Comparison of ENCODE assay signal across 14 cellular contexts in genomic region chr7:4706384-4707032, GRCh38. TPM values are rescaled to one million over a fixed set of nuclear protein-coding genes. Genes with fewer than 3 reads are reported as not detected.
DNase-seq lines count a peak whose midpoint lies in the region; ATAC-seq and TF ChIP-seq lines count a peak whose summit lies in the region.
"Had no signal": no experiment of that assay in that cellular context is flagged by ENCODE, and none has a peak within 500 bp of the region (broad histone marks: within the 10 kb centered on the region; RNA-seq: fewer than 3 reads in every experiment).

No MANE protein-coding gene starts in this region.

- peaks cover 14 to 28% of the 10 kb centered on the region in 2 donors for H3K4me1 Mint-ChIP-seq in natural killer cell treated with Interleukin-12 subunit alpha and Interleukin-12 subunit beta and Interleukin-15 and Interleukin-18, amount 100 ng/mL, for 72 hours (ENCODE audit: low read depth in 2 of 2)

- H3K27ac Mint-ChIP-seq in natural killer cell treated with Interleukin-12 subunit alpha and Interleukin-12 subunit beta and Interleukin-15 and Interleukin-18, amount 100 ng/mL, for 72 hours = no peak overlapping the region
- H3K27ac Mint-ChIP-seq: activated B cell treated with CpG ODN at 0.5 μM for 24 hours had no signal

- H3K27ac ChIP-seq in HUES6 (ENCODE audit: low read depth, low read length) (peak overlapping the region; percentile 84; the same call in 1 of the 2 replicates), brain microvascular endothelial cell (peak overlapping the region; percentile 79), lower lobe of right lung (peak overlapping the region; percentile 62), stomach smooth muscle (ENCODE audit: low read length) (peak overlapping the region; percentile 24)

- H3K27me3 Mint-ChIP-seq in natural killer cell treated with Interleukin-12 subunit alpha and Interleukin-12 subunit beta and Interleukin-15 and Interleukin-18, amount 100 ng/mL, for 72 hours = no peaks in the 10 kb centered on the region
- H3K27me3 Mint-ChIP-seq: activated B cell treated with CpG ODN at 0.5 μM for 24 hours had no signal

- TF ChIP-seq CTCF in brain microvascular endothelial cell (IDR thresholded peaks at IDR 0.05; ENCODE audit: low read depth, low read length, missing control alignments) = no peak
- TF ChIP-seq CTCF in lower lobe of right lung (IDR thresholded peaks at IDR 0.05) = no peak
- no peak for TF ChIP-seq CTCF in GM13976 (IDR thresholded peaks at IDR 0.05; ENCODE audit: borderline replicate concordance, control extremely low read depth, extremely low read depth, insufficient read depth, missing control alignments)

- no peaks in the 10 kb centered on the region for H3K36me3 Mint-ChIP-seq in natural killer cell treated with Interleukin-12 subunit alpha and Interleukin-12 subunit beta and Interleukin-15 and Interleukin-18, amount 100 ng/mL, for 72 hours

- H3K36me3 ChIP-seq in HUES6 (ENCODE audit: control insufficient read depth, insufficient read depth, low read length) = no peaks in the 10 kb centered on the region
- H3K36me3 ChIP-seq in brain microvascular endothelial cell (replicated peaks) = no peaks in the 10 kb centered on the region
- no peaks in the 10 kb centered on the region for H3K36me3 ChIP-seq in lower lobe of right lung
- H3K36me3 ChIP-seq in stomach smooth muscle (ENCODE audit: control insufficient read depth in 2 of 2, insufficient read depth in 2 of 2, low read length in 2 of 2) = peaks cover 2 to 5% of the 10 kb centered on the region in 2 donors

- DNase-seq in brain microvascular endothelial cell = no peak
- DNase-seq in lower lobe of right lung = no peak
- DNase-seq in natural killer cell treated with Interleukin-12 subunit alpha and Interleukin-12 subunit beta and Interleukin-15 and Interleukin-18, amount 100 ng/mL, for 72 hours (ENCODE audit: low spot score) = no peak
- no peak for DNase-seq in GM13976 (ENCODE audit: low spot score)
- DNase-seq in activated naive CD4-positive, alpha-beta T cell treated with Interleukin-2 at 50 U/mL for 16 hours = no peak
- DNase-seq: activated B cell treated with CpG ODN at 0.5 μM for 24 hours; activated gamma-delta T cell treated with Interleukin-2 at 50 U/mL for 16 hours; effector CD8-positive, alpha-beta T cell; MG63; stimulated activated CD4-positive, alpha-beta T cell treated with anti-CD3 and anti-CD28 coated beads, Interleukin-15, amount 100 ng/mL, for 24 hours; testis had no signal

- in situ Hi-C loops in brain microvascular endothelial cell (cut with HindIII; ENCODE audit: low pct_ligation_motif_present, low sequenced_read_pairs) (no loop called here), GM13976 (cut with MboI; ENCODE audit: low sequenced_read_pairs, unreplicated experiment) (no loop called here)

- H3K27me3 ChIP-seq in HUES6 (ENCODE audit: control insufficient read depth, insufficient read depth, low read length) = peaks cover 57% of the 10 kb centered on the region
- no peaks in the 10 kb centered on the region for H3K27me3 ChIP-seq in brain microvascular endothelial cell (replicated peaks)
- no peaks in the 10 kb centered on the region for H3K27me3 ChIP-seq in lower lobe of right lung (ENCODE audit: low read depth)
- H3K27me3 ChIP-seq in stomach smooth muscle (ENCODE audit: control insufficient read depth in 1 of 2, insufficient read depth in 2 of 2, low read length in 2 of 2) = no peaks in the 10 kb centered on the region
- H3K27me3 ChIP-seq: MG63, testis had no signal

- H3K9me3 Mint-ChIP-seq in natural killer cell treated with Interleukin-12 subunit alpha and Interleukin-12 subunit beta and Interleukin-15 and Interleukin-18, amount 100 ng/mL, for 72 hours = no peaks in the 10 kb centered on the region
- H3K9me3 Mint-ChIP-seq: activated B cell treated with CpG ODN at 0.5 μM for 24 hours had no signal

- H3K4me3 Mint-ChIP-seq in natural killer cell treated with Interleukin-12 subunit alpha and Interleukin-12 subunit beta and Interleukin-15 and Interleukin-18, amount 100 ng/mL, for 72 hours = no peak overlapping the region
- H3K4me3 Mint-ChIP-seq: activated B cell treated with CpG ODN at 0.5 μM for 24 hours had no signal

- peak overlapping the region; percentile 91 for H3K9ac ChIP-seq in HUES6 (ENCODE audit: low read length)
- no peak overlapping the region for H3K9ac ChIP-seq in stomach smooth muscle (ENCODE audit: low read length in 2 of 2)

- intact Hi-C loops in lower lobe of right lung (cut with DNase I) = no loop called here

- ATAC-seq in lower lobe of right lung = peak; percentile 41 to 62
- ATAC-seq in natural killer cell treated with Interleukin-12 subunit alpha and Interleukin-12 subunit beta and Interleukin-15 and Interleukin-18, amount 100 ng/mL, for 72 hours = no peak
- no peak for ATAC-seq in GM18858 (IDR thresholded peaks at IDR 0.05; ENCODE audit: unreplicated experiment)

- H3K4me1 ChIP-seq in HUES6 (ENCODE audit: control insufficient read depth, insufficient read depth, low read length) (peaks cover 45% of the 10 kb centered on the region), lower lobe of right lung (peaks cover 33% of the 10 kb centered on the region), stomach smooth muscle (ENCODE audit: control insufficient read depth, insufficient read depth, low read length) (peaks cover 44% of the 10 kb centered on the region)

- H3K9me3 ChIP-seq in HUES6 (ENCODE audit: control insufficient read depth, insufficient read depth, low read depth, low read length) (no peaks in the 10 kb centered on the region), lower lobe of right lung (no peaks in the 10 kb centered on the region), stomach smooth muscle (ENCODE audit: control insufficient read depth in 2 of 2, low read length in 2 of 2) (no peaks in the 10 kb centered on the region)
- H3K9me3 ChIP-seq: MG63, testis had no signal

- peak overlapping the region; percentile 69 for H3K4me3 ChIP-seq in HUES6 (ENCODE audit: low read depth, low read length)
- no peak overlapping the region for H3K4me3 ChIP-seq in brain microvascular endothelial cell (ENCODE audit: low read depth, low read length)
- peak overlapping the region; percentile 3 for H3K4me3 ChIP-seq in lower lobe of right lung
- peak overlapping the region in 1 of 2 donors; percentile 35 for H3K4me3 ChIP-seq in stomach smooth muscle (ENCODE audit: low read length in 2 of 2)
- H3K4me3 ChIP-seq: MG63, testis had no signal

RNA-seq across cellular contexts. Expression of gene FOXK1, which starts 24.4 kb away (rescaled TPM):
- 28.8 TPM for total RNA-seq in lower lobe of right lung
- 10 to 100 TPM; 35.6 to 48.1 TPM for total RNA-seq in natural killer cell treated with Interleukin-12 subunit alpha and Interleukin-12 subunit beta and Interleukin-15 and Interleukin-18, amount 100 ng/mL, for 72 hours

Comparison
In these comparisons a context has a peak if more than half of its experiments do, and no peak if none do; other contexts are left out.
1. H3K27ac ChIP-seq: peak in every context shown above with its lines; median percentile 84 in HUES6; 79 in brain microvascular endothelial cell; 62 in lower lobe of right lung; 24 in stomach smooth muscle.
2. ATAC-seq: peak in lower lobe of right lung (2 of 2); none in natural killer cell treated with Interleukin-12 subunit alpha and Interleukin-12 subunit beta and Interleukin-15 and Interleukin-18, amount 100 ng/mL, for 72 hours (0 of 2) and GM18858 (single experiment).